ENCODE assay signal across 23 cellular contexts in genomic region chr11:32388871-32389770, GRCh38. TPM values are rescaled to one million over a fixed set of nuclear protein-coding genes. Genes with fewer than 3 reads are reported as not detected.
DNase-seq lines count a peak whose midpoint lies in the region; ATAC-seq and TF ChIP-seq lines count a peak whose summit lies in the region.
"Had no signal": no experiment of that assay in that cellular context is flagged by ENCODE, and none has a peak within 500 bp of the region (broad histone marks: within the 10 kb centered on the region; RNA-seq: fewer than 3 reads in every experiment).

No MANE protein-coding gene starts in this region.

- H3K36me3 ChIP-seq in testis (ENCODE audit: low read depth, missing control alignments), result no peaks in the 10 kb centered on the region
- H3K36me3 ChIP-seq: sigmoid colon had no signal

- ATAC-seq in GM21423 (IDR thresholded peaks at IDR 0.05; ENCODE audit: unreplicated experiment) (peak; percentile 54), HG03442 (IDR thresholded peaks at IDR 0.05; ENCODE audit: unreplicated experiment) (peak; percentile 44)
- ATAC-seq: heart left ventricle had no signal

- no peaks in the 10 kb centered on the region for H3K9me3 Mint-ChIP-seq in nephron
- H3K9me3 Mint-ChIP-seq: activated B cell treated with CpG ODN at 0.5 μM for 24 hours; activated CD4-positive, alpha-beta memory T cell treated with anti-CD3 and anti-CD28 coated beads, Interleukin-2, amount 10 ng/mL, durations not matched to agents 7 days and 5 days; activated naive CD8-positive, alpha-beta T cell treated with anti-CD3 and anti-CD28 coated beads, Interleukin-2, amount 10 ng/mL, durations not matched to agents 7 days and 5 days; CD14-positive monocyte had no signal

- peaks cover 45% of the 10 kb centered on the region for H3K4me1 Mint-ChIP-seq in nephron
- H3K4me1 Mint-ChIP-seq: activated B cell treated with CpG ODN at 0.5 μM for 24 hours; activated CD4-positive, alpha-beta memory T cell treated with anti-CD3 and anti-CD28 coated beads, Interleukin-2, amount 10 ng/mL, durations not matched to agents 7 days and 5 days; IgD-negative memory B cell had no signal

- H3K4me3 ChIP-seq in testis, result no peak overlapping the region
- H3K4me3 ChIP-seq: heart left ventricle, sigmoid colon had no signal

- no peak for TF ChIP-seq POLR2A in testis (IDR thresholded peaks at IDR 0.05)

- H3K36me3 Mint-ChIP-seq in nephron (ENCODE audit: low read depth), result peaks cover 94% of the 10 kb centered on the region
- H3K36me3 Mint-ChIP-seq: activated naive CD8-positive, alpha-beta T cell treated with anti-CD3 and anti-CD28 coated beads, Interleukin-2, amount 10 ng/mL, durations not matched to agents 7 days and 5 days; CD14-positive monocyte; IgD-negative memory B cell had no signal

- WGBS in testis, 2 donors, result 70 to 77% methylated on average over 10 of the region's 10 CpGs

- no peaks in the 10 kb centered on the region for H3K27me3 ChIP-seq in testis
- H3K27me3 ChIP-seq: heart left ventricle, sigmoid colon had no signal

- peaks cover 11% of the 10 kb centered on the region for H3K4me1 ChIP-seq in testis

- DNase-seq in GM13977 (ENCODE audit: low spot score) (peak; percentile 43), NAMALWA (ENCODE audit: low spot score) (no peak), NCI-H446 treated with DMSO at 0.1 percent for 48 hours (lab: John Stamatoyannopoulos, UW) (no peak), NCI-H69 (lab: John Stamatoyannopoulos, UW) (no peak), testis (no peak)
- DNase-seq: activated B cell treated with CpG ODN at 0.5 μM for 24 hours; activated CD4-positive, alpha-beta memory T cell treated with anti-CD3 and anti-CD28 coated beads, Interleukin-2, amount 10 ng/mL, durations not matched to agents 7 days and 5 days; activated naive CD8-positive, alpha-beta T cell treated with anti-CD3 and anti-CD28 coated beads, Interleukin-2, amount 10 ng/mL, durations not matched to agents 7 days and 5 days; foreskin fibroblast; heart left ventricle; NCI-H1436 treated with DMSO at 0.1 percent for 48 hours; NCI-H524 treated with DMSO at 0.1 percent for 48 hours; sigmoid colon; stimulated activated naive CD4-positive, alpha-beta T cell treated with Interleukin-2 at 50 U/mL for 16 hours had no signal

- intact Hi-C loops in testis (cut with DNase I; ENCODE audit: low total_unique reads), result no loop called here

- peaks cover 4% of the 10 kb centered on the region for H3K27me3 Mint-ChIP-seq in nephron (ENCODE audit: low read depth)

- peak overlapping the region in 1 of 2 donors; percentile 15 for H3K27ac ChIP-seq in testis
- H3K27ac ChIP-seq: epithelial cell of prostate, heart left ventricle, sigmoid colon had no signal

- peak overlapping the region; percentile 40 to 67 (median 58) for H3K27ac Mint-ChIP-seq in nephron
- H3K27ac Mint-ChIP-seq: activated B cell treated with CpG ODN at 0.5 μM for 24 hours; activated CD4-positive, alpha-beta memory T cell treated with anti-CD3 and anti-CD28 coated beads, Interleukin-2, amount 10 ng/mL, durations not matched to agents 7 days and 5 days; activated naive CD8-positive, alpha-beta T cell treated with anti-CD3 and anti-CD28 coated beads, Interleukin-2, amount 10 ng/mL, durations not matched to agents 7 days and 5 days; CD14-positive monocyte; IgD-negative memory B cell had no signal

- in situ Hi-C loops in GM13977 (cut with MboI; ENCODE audit: low pct_unique_long_range_greater_than_20kb, low sequenced_read_pairs, unreplicated experiment), result no loop called here

- no peaks in the 10 kb centered on the region for H3K9me3 ChIP-seq in testis
- H3K9me3 ChIP-seq: heart left ventricle, sigmoid colon had no signal

- TF ChIP-seq CTCF in GM13977 (IDR thresholded peaks at IDR 0.05; ENCODE audit: extremely low read depth, insufficient read depth, missing control alignments) (no peak), nephron (IDR thresholded peaks at IDR 0.05; ENCODE audit: unreplicated experiment in 3 of 3) (no peak), testis (IDR thresholded peaks at IDR 0.05) (no peak)

- H3K4me3 Mint-ChIP-seq in nephron, result no peak overlapping the region
- H3K4me3 Mint-ChIP-seq: activated B cell treated with CpG ODN at 0.5 μM for 24 hours; activated CD4-positive, alpha-beta memory T cell treated with anti-CD3 and anti-CD28 coated beads, Interleukin-2, amount 10 ng/mL, durations not matched to agents 7 days and 5 days; activated naive CD8-positive, alpha-beta T cell treated with anti-CD3 and anti-CD28 coated beads, Interleukin-2, amount 10 ng/mL, durations not matched to agents 7 days and 5 days; CD14-positive monocyte; IgD-negative memory B cell had no signal

RNA-seq across cellular contexts. Expression of gene WT1, which starts 46.2 kb away (rescaled TPM):
- 100 to 1,000 TPM; 189 to 278 TPM for total RNA-seq in testis
- 62.2 TPM for polyA plus RNA-seq in testis (ENCODE audit: insufficient read depth, low read depth, low replicate concordance)
- total RNA-seq: activated B cell treated with CpG ODN at 0.5 μM for 24 hours; activated CD4-positive, alpha-beta memory T cell treated with anti-CD3 and anti-CD28 coated beads, Interleukin-2, amount 10 ng/mL, durations not matched to agents 7 days and 5 days; activated naive CD8-positive, alpha-beta T cell treated with anti-CD3 and anti-CD28 coated beads, Interleukin-2, amount 10 ng/mL, durations not matched to agents 7 days and 5 days; cerebellum; lung microvascular endothelial cell had no signal
- polyA plus RNA-seq: AG04450, CD14-positive monocyte, IgD-negative memory B cell had no signal
